ENCODE assay signal across 8 cellular contexts in genomic region chr9:128068656-128069221, GRCh38. TPM values are rescaled to one million over a fixed set of nuclear protein-coding genes. Genes with fewer than 3 reads are reported as not detected.
DNase-seq lines count a peak whose midpoint lies in the region; ATAC-seq, FAIRE-seq and TF ChIP-seq lines count a peak whose summit lies in the region.

No MANE protein-coding gene starts in this region.

- DNase-seq in cardiac muscle cell (ENCODE audit: low read depth in 1 of 2, low spot score in 1 of 2) (no peak), Right ventricle myocardium superior (no peak), T-helper 17 cell (no peak), hepatocyte (ENCODE audit: low spot score) (no peak), small intestine (no peak), MV-4-11 (lab: John Stamatoyannopoulos, UW) (no peak), NCI-H510A treated with DMSO at 0.1 percent for 48 hours (lab: John Stamatoyannopoulos, UW) (no peak)

- H3K9me2 ChIP-seq in hepatocyte (replicated peaks; ENCODE audit: insufficient read depth) = no peaks in the 10 kb centered on the region

- ATAC-seq in Right ventricle myocardium superior (ENCODE audit: poor library complexity) (no peak), T-helper 17 cell (no peak), GM21825 (IDR thresholded peaks at IDR 0.05; ENCODE audit: unreplicated experiment) (no peak)

- peak overlapping the region; percentile 91 for H3K27ac Mint-ChIP-seq in T-helper 17 cell

- H4K20me1 ChIP-seq in hepatocyte (ENCODE audit: insufficient read depth, poor library complexity, severe bottlenecking) = no peaks in the 10 kb centered on the region

- no peak for TF ChIP-seq CTCF in cardiac muscle cell (IDR thresholded peaks at IDR 0.05; ENCODE audit: low read depth, low read length)
- no peak for TF ChIP-seq CTCF in hepatocyte (IDR thresholded peaks at IDR 0.05; ENCODE audit: poor library complexity)

- H2AFZ ChIP-seq in hepatocyte = no peak overlapping the region

- FAIRE-seq in small intestine (lab: Jason Lieb, UNC) = no peak

- 7% methylated on average over 16 of the region's 17 CpGs for WGBS in hepatocyte (ENCODE audit: low lambda C conversion rate, missing lambda C conversion rate)
- 1 to 2% (median 2%) methylated on average over 16 to 17 of the region's 17 CpGs for WGBS in small intestine, 3 donors

- no peaks in the 10 kb centered on the region for H3K9me3 ChIP-seq in cardiac muscle cell (ENCODE audit: low read depth)
- H3K9me3 ChIP-seq in T-helper 17 cell (ENCODE audit: control insufficient read depth, low read length, poor library complexity, severe bottlenecking) = no peaks in the 10 kb centered on the region
- H3K9me3 ChIP-seq in hepatocyte (ENCODE audit: low read depth) = no peaks in the 10 kb centered on the region
- H3K9me3 ChIP-seq in small intestine (ENCODE audit: control insufficient read depth, low read depth) = no peaks in the 10 kb centered on the region

- peaks cover 2% of the 10 kb centered on the region for H3K36me3 Mint-ChIP-seq in T-helper 17 cell (ENCODE audit: low read depth)

- peak overlapping the region; percentile 96 for H3K4me3 ChIP-seq in cardiac muscle cell
- peak overlapping the region; percentile 67 for H3K4me3 ChIP-seq in hepatocyte
- peak overlapping the region; percentile 79 to 96 for H3K4me3 ChIP-seq in small intestine (ENCODE audit: low read depth in 1 of 2, low read length in 2 of 2)

- peaks cover 35% of the 10 kb centered on the region for H3K4me1 ChIP-seq in cardiac muscle cell (ENCODE audit: low read depth)
- H3K4me1 ChIP-seq in hepatocyte (ENCODE audit: insufficient read depth) = peaks cover 44% of the 10 kb centered on the region
- peaks cover 12 to 43% of the 10 kb centered on the region in 2 donors for H3K4me1 ChIP-seq in small intestine (ENCODE audit: control insufficient read depth in 2 of 2, insufficient read depth in 1 of 2, low read depth in 1 of 2, low read length in 1 of 2)

- intact Hi-C loops in Right ventricle myocardium superior (cut with DNase I) = no loop called here

- peak overlapping the region; percentile 86 for H3K27ac ChIP-seq in cardiac muscle cell
- peak overlapping the region; percentile 87 for H3K27ac ChIP-seq in hepatocyte
- H3K27ac ChIP-seq in small intestine (ENCODE audit: low read depth in 1 of 2, low read length in 1 of 2) = peak overlapping the region; percentile 85 to 96

- H3K4me2 ChIP-seq in hepatocyte = peak overlapping the region; percentile 85

- no peaks in the 10 kb centered on the region for H3K36me3 ChIP-seq in cardiac muscle cell
- no peaks in the 10 kb centered on the region for H3K36me3 ChIP-seq in hepatocyte (replicated peaks; ENCODE audit: insufficient read depth, low read depth)
- no peaks in the 10 kb centered on the region for H3K36me3 ChIP-seq in small intestine (ENCODE audit: control insufficient read depth in 2 of 2, insufficient read depth in 2 of 2, low read length in 2 of 2)

- peaks cover 51% of the 10 kb centered on the region for H3K79me2 ChIP-seq in hepatocyte

- H3K27me3 ChIP-seq in cardiac muscle cell (no peaks in the 10 kb centered on the region), hepatocyte (no peaks in the 10 kb centered on the region), small intestine (ENCODE audit: control insufficient read depth in 2 of 2, insufficient read depth in 2 of 2, low read length in 2 of 2) (no peaks in the 10 kb centered on the region)

- H3K4me3 Mint-ChIP-seq in T-helper 17 cell = no peak overlapping the region

- no peaks in the 10 kb centered on the region for H3K27me3 Mint-ChIP-seq in T-helper 17 cell

- peaks cover 40% of the 10 kb centered on the region for H3K4me1 Mint-ChIP-seq in T-helper 17 cell

RNA-seq across cellular contexts. Expression of gene SLC25A25, which starts 0.7 kb away (rescaled TPM):
- total RNA-seq in cardiac muscle cell = 13.0 and 15.8 TPM in 2 replicates
- 9.1 and 9.8 TPM in 2 replicates for polyA plus RNA-seq in cardiac muscle cell
- total RNA-seq in Right ventricle myocardium superior = 5.0 TPM
- total RNA-seq in T-helper 17 cell = 10 to 100 TPM; 16.3 to 20.4 TPM
- total RNA-seq in hepatocyte = 52.4 and 62.3 TPM in 2 replicates
- 40.1 and 51.0 TPM in 2 replicates for polyA plus RNA-seq in hepatocyte
- polyA plus RNA-seq in small intestine = 10 to 100 TPM; 15.5 to 26.2 (median 23.5) TPM

RNA-seq across cellular contexts. Expression of gene NAIF1, which starts 1.6 kb away (rescaled TPM):
- total RNA-seq in cardiac muscle cell (9.4 and 15.2 TPM in 2 replicates), Right ventricle myocardium superior (4.5 TPM), T-helper 17 cell (10 to 100 TPM; 11.6 to 15.2 TPM), hepatocyte (9.6 and 10.3 TPM in 2 replicates)
- polyA plus RNA-seq in cardiac muscle cell (6.9 and 10.9 TPM in 2 replicates), hepatocyte (7.0 and 8.0 TPM in 2 replicates), small intestine (1 to 10 TPM; 8.1 to 10.0 (median 9.2) TPM)

RNA-seq across cellular contexts. Expression of gene PTGES2, which starts 58.8 kb away (rescaled TPM):
- total RNA-seq in cardiac muscle cell (132 and 141 TPM in 2 replicates), Right ventricle myocardium superior (155 TPM), T-helper 17 cell (10 to 100 TPM; 46.4 to 58.2 TPM), hepatocyte (29.4 and 36.5 TPM in 2 replicates)
- polyA plus RNA-seq in cardiac muscle cell (206 and 240 TPM in 2 replicates), hepatocyte (68.1 and 81.7 TPM in 2 replicates), small intestine (10 to 100 TPM; 68.2 to 99.7 (median 83.8) TPM)
